Comparison of ENCODE assay signal across 17 cellular contexts in genomic region chr3:185653949-185654757, GRCh38.
DNase-seq lines count a peak whose midpoint lies in the region; ATAC-seq, FAIRE-seq and TF ChIP-seq lines count a peak whose summit lies in the region.
"Had no signal": no experiment of that assay in that cellular context is flagged by ENCODE, and none has a peak within 500 bp of the region (broad histone marks: within the 10 kb centered on the region; RNA-seq: fewer than 3 reads in every experiment).

No MANE protein-coding gene starts in this region.

- no peak overlapping the region for H3K9ac ChIP-seq in K562 (ENCODE audit: insufficient read depth in 1 of 2, low read depth in 2 of 2, low read length in 2 of 2)
- H3K9ac ChIP-seq in trophoblast cell (ENCODE audit: low read length), result no peak overlapping the region
- H3K9ac ChIP-seq: BLaER1, SK-N-SH had no signal

- H3K79me2 ChIP-seq in K562 (ENCODE audit: control insufficient read depth, insufficient read depth, low read length) (no peaks in the 10 kb centered on the region), trophoblast cell (ENCODE audit: control insufficient read depth, insufficient read depth, low read length, poor library complexity) (no peaks in the 10 kb centered on the region)

- no peak overlapping the region for H2BK120ac ChIP-seq in trophoblast cell (ENCODE audit: insufficient read depth, low read length, poor library complexity)

- intact Hi-C loops in K562 (cut with micrococcal nuclease), result no loop called here
- intact Hi-C loops in vagina (cut with DNase I), result no loop called here
- intact Hi-C loops in CD8-positive, alpha-beta T cell (cut with DNase I, micrococcal nuclease), result no loop called here

- H3K9me3 ChIP-seq in RWPE2 (ENCODE audit: severe bottlenecking) (no peaks in the 10 kb centered on the region), K562 (replicated peaks; ENCODE audit: control insufficient read depth, insufficient read depth, low read depth, low read length) (no peaks in the 10 kb centered on the region), trophoblast cell (ENCODE audit: insufficient read depth, low read depth, low read length) (no peaks in the 10 kb centered on the region), vagina (no peaks in the 10 kb centered on the region)
- H3K9me3 ChIP-seq in CD8-positive, alpha-beta T cell (ENCODE audit: low read length), result no peaks in the 10 kb centered on the region
- H3K9me3 ChIP-seq: BLaER1, SK-N-SH had no signal

- in situ Hi-C loops in K562 (cut with MboI), result no loop called here

- no peak overlapping the region for H2AK5ac ChIP-seq in trophoblast cell (ENCODE audit: low read length)

- no peak overlapping the region for H3K27ac Mint-ChIP-seq in CD8-positive, alpha-beta T cell

- H3K18ac ChIP-seq in trophoblast cell (ENCODE audit: low read length), result no peak overlapping the region

- no peak overlapping the region for H3K23ac ChIP-seq in trophoblast cell (ENCODE audit: low read length)

- no peaks in the 10 kb centered on the region for H4K20me1 ChIP-seq in K562 (replicated peaks; ENCODE audit: control insufficient read depth, insufficient read depth, low read length)
- H4K20me1 ChIP-seq: BLaER1 had no signal

- peaks cover 4% of the 10 kb centered on the region for H3K9me1 ChIP-seq in K562 (ENCODE audit: control insufficient read depth, insufficient read depth, low read length)

- no peak overlapping the region for H3K14ac ChIP-seq in trophoblast cell (ENCODE audit: low read length)

- H3K9me3 Mint-ChIP-seq in CD8-positive, alpha-beta T cell, result no peaks in the 10 kb centered on the region

- POLR2A ChIA-PET in K562 (lab: Yijun Ruan, JAX), result interaction anchor here (0.7 kb wide), 1 partner anchor 314 kb away, joined by 3 read pairs; no protein-coding TSS in a partner anchor
- POLR2A ChIA-PET in CD8-positive, alpha-beta T cell (lab: Charles Lee), result no interaction called here

- H3K36me3 ChIP-seq in RWPE2 (ENCODE audit: low read depth), result peaks cover 86% of the 10 kb centered on the region
- H3K36me3 ChIP-seq in K562 (ENCODE audit: control insufficient read depth, insufficient read depth, low read length), result peaks cover 74% of the 10 kb centered on the region
- peaks cover 66 to 72% of the 10 kb centered on the region in 2 experiments for H3K36me3 ChIP-seq in trophoblast cell (ENCODE audit: control insufficient read depth in 1 of 2, insufficient read depth in 2 of 2, low read length in 2 of 2)
- no peaks in the 10 kb centered on the region for H3K36me3 ChIP-seq in vagina
- H3K36me3 ChIP-seq in CD8-positive, alpha-beta T cell (ENCODE audit: insufficient read depth, low read length), result no peaks in the 10 kb centered on the region
- H3K36me3 ChIP-seq: BLaER1 had no signal

- TF ChIP-seq EP300 in K562 (IDR thresholded peaks at IDR 0.05; ENCODE audit: low read length), result no peak

- H2BK5ac ChIP-seq in trophoblast cell (ENCODE audit: low read depth, low read length, poor library complexity), result no peak overlapping the region

- peaks cover 36% of the 10 kb centered on the region for H3K4me1 ChIP-seq in RWPE2 (ENCODE audit: insufficient read depth, poor library complexity, severe bottlenecking)
- H3K4me1 ChIP-seq in K562 (replicated peaks in 1 of 2; ENCODE audit: control insufficient read depth in 2 of 2, insufficient read depth in 2 of 2, low read length in 2 of 2), result peaks cover 4 to 8% of the 10 kb centered on the region in 2 experiments; a peak in 3 of 5 replicates
- peaks cover 12 to 15% of the 10 kb centered on the region in 2 experiments for H3K4me1 ChIP-seq in trophoblast cell (ENCODE audit: control insufficient read depth in 1 of 2, insufficient read depth in 2 of 2, low read length in 2 of 2)
- peaks cover 38% of the 10 kb centered on the region for H3K4me1 ChIP-seq in vagina
- H3K4me1 ChIP-seq in CD8-positive, alpha-beta T cell (ENCODE audit: insufficient read depth, low read length), result no peaks in the 10 kb centered on the region
- H3K4me1 ChIP-seq: BLaER1 had no signal

- no peak for FAIRE-seq in K562 (lab: Jason Lieb, UNC)

- TF ChIP-seq RAD21 in K562 (CRISPR knock-in tag; conservative IDR thresholded peaks at IDR 0.05 in 1 of 2, IDR thresholded peaks at IDR 0.05 in 1 of 2), result no peak

- no peak overlapping the region for H3K4ac ChIP-seq in trophoblast cell (ENCODE audit: low read depth, low read length)

- H3K4me1 Mint-ChIP-seq in CD8-positive, alpha-beta T cell (ENCODE audit: low read depth), result no peaks in the 10 kb centered on the region

- TF ChIP-seq CTCF in RWPE2 (IDR thresholded peaks at IDR 0.05; ENCODE audit: poor library complexity, severe bottlenecking), result no peak
- no peak for TF ChIP-seq CTCF in K562 (IDR thresholded peaks at IDR 0.05 in 2 of 3, conservative IDR thresholded peaks at IDR 0.05 in 1 of 3; ENCODE audit: insufficient read depth in 2 of 3, low read depth in 1 of 3, low read length in 3 of 3)
- TF ChIP-seq CTCF in vagina (IDR thresholded peaks at IDR 0.05), result no peak
- TF ChIP-seq CTCF in CD8-positive, alpha-beta T cell (IDR thresholded peaks at IDR 0.05), result no peak

- DNase-seq in RWPE2 (ENCODE audit: low spot score) (no peak), K562 (ENCODE audit: extremely low read depth in 1 of 4, low spot score in 3 of 4) (no peak), trophoblast cell (peak; percentile 84 to 88), vagina (ENCODE audit: extremely low spot score in 2 of 2) (peak; percentile 77 to 83)
- DNase-seq in CD8-positive, alpha-beta T cell, result no peak
- DNase-seq: HCEC 1CT, MM.1S, NCI-H1105, NCI-H1694 treated with DMSO at 0.1 percent for 48 hours, NCI-H446, NCI-H748 treated with DMSO at 0.1 percent for 48 hours, PC-9, Right ventricle myocardium superior, SK-N-SH had no signal

- H3K4me3 ChIP-seq in RWPE2 (ENCODE audit: severe bottlenecking), result no peak overlapping the region
- no peak overlapping the region for H3K4me3 ChIP-seq in K562
- H3K4me3 ChIP-seq in trophoblast cell (ENCODE audit: low read depth, low read length), result no peak overlapping the region
- no peak overlapping the region for H3K4me3 ChIP-seq in vagina
- H3K4me3 ChIP-seq in CD8-positive, alpha-beta T cell (ENCODE audit: low read depth, low read length), result no peak overlapping the region
- H3K4me3 ChIP-seq: BLaER1, PC-9 had no signal

- H2AFZ ChIP-seq in K562 (ENCODE audit: low read depth, low read length), result no peak overlapping the region
- no peak overlapping the region for H2AFZ ChIP-seq in trophoblast cell (ENCODE audit: insufficient read depth, low read length, poor library complexity)
- H2AFZ ChIP-seq: PC-9 had no signal

- no peak overlapping the region for H4K12ac ChIP-seq in trophoblast cell (ENCODE audit: low read depth, low read length)

- H4K91ac ChIP-seq in trophoblast cell (ENCODE audit: low read depth, low read length), result no peak overlapping the region

- no peaks in the 10 kb centered on the region for H3K27me3 Mint-ChIP-seq in CD8-positive, alpha-beta T cell (ENCODE audit: low read depth)

- H3K4me2 ChIP-seq in K562 (ENCODE audit: insufficient read depth, low read length) (no peak overlapping the region), trophoblast cell (ENCODE audit: low read length) (no peak overlapping the region)
- H3K4me2 ChIP-seq: BLaER1, PC-9, SK-N-SH had no signal

- H4K8ac ChIP-seq in trophoblast cell (ENCODE audit: low read depth, low read length), result no peak overlapping the region

- H3K27me3 ChIP-seq in RWPE2 (ENCODE audit: insufficient read depth, poor library complexity, severe bottlenecking), result no peaks in the 10 kb centered on the region
- H3K27me3 ChIP-seq in K562 (ENCODE audit: control insufficient read depth in 2 of 2, insufficient read depth in 2 of 2, low read length in 2 of 2), result no peaks in the 10 kb centered on the region
- H3K27me3 ChIP-seq in trophoblast cell (ENCODE audit: insufficient read depth, low read length), result no peaks in the 10 kb centered on the region
- H3K27me3 ChIP-seq in vagina, result no peaks in the 10 kb centered on the region
- no peaks in the 10 kb centered on the region for H3K27me3 ChIP-seq in CD8-positive, alpha-beta T cell (ENCODE audit: insufficient read depth, low read length)
- H3K27me3 ChIP-seq: BLaER1 had no signal

- no peak for ATAC-seq in RWPE2 (ENCODE audit: low read depth)
- no peak for ATAC-seq in K562
- no peak for ATAC-seq in HG02642 (IDR thresholded peaks at IDR 0.05; ENCODE audit: poor library complexity, unreplicated experiment)
- no peak for ATAC-seq in GM21717 (IDR thresholded peaks at IDR 0.05; ENCODE audit: unreplicated experiment)
- ATAC-seq in CD8-positive, alpha-beta T cell, result no peak

- CTCF ChIA-PET in K562 (lab: Yijun Ruan, JAX; ENCODE audit: low intra/inter-chr PET ratio), result no interaction called here
- CTCF ChIA-PET in CD8-positive, alpha-beta T cell (lab: Charles Lee), result no interaction called here

- no peak overlapping the region for H2BK12ac ChIP-seq in trophoblast cell (ENCODE audit: low read length)

- no peaks in the 10 kb centered on the region for H3K79me1 ChIP-seq in trophoblast cell (ENCODE audit: low read length)

- no TSS peak for BruUV-seq in K562 (replicated peaks; lab: Mats Ljungman, UMichigan)

- 93% methylated on average over 12 of the region's 12 CpGs for WGBS in K562 (ENCODE audit: insufficient coverage, low coverage, missing lambda C conversion rate)
- no CpG with 5 or more reads among the region's 12 CpGs for WGBS in trophoblast cell (ENCODE audit: extremely low coverage, insufficient coverage, insufficient read length)

- TF ChIP-seq POLR2A in K562 (conservative IDR thresholded peaks at IDR 0.05), result no peak
- no peak for TF ChIP-seq POLR2A in vagina (IDR thresholded peaks at IDR 0.05)

- no peak overlapping the region for H3K4me3 Mint-ChIP-seq in CD8-positive, alpha-beta T cell

- no peaks in the 10 kb centered on the region for H3K36me3 Mint-ChIP-seq in CD8-positive, alpha-beta T cell

- H3K27ac ChIP-seq in RWPE2 (ENCODE audit: poor library complexity, severe bottlenecking) (peak overlapping the region; percentile 96), K562 (ENCODE audit: extremely low read depth, low read depth, low read length) (no peak overlapping the region), trophoblast cell (ENCODE audit: low read depth, low read length) (no peak overlapping the region), vagina (peak overlapping the region; percentile 94)
- H3K27ac ChIP-seq in CD8-positive, alpha-beta T cell (ENCODE audit: low read depth, low read length), result no peak overlapping the region
- H3K27ac ChIP-seq: BLaER1, PC-9 had no signal

TF ChIP-seq in K562, 482 proteins besides CTCF, POLR2A, EP300 and RAD21:
- TF ChIP-seq ZSCAN32 (CRISPR knock-in tag; IDR thresholded peaks at IDR 0.05) (no peak), POLR2AphosphoS5 (IDR thresholded peaks at IDR 0.05; ENCODE audit: control insufficient read depth, insufficient read depth, low read depth, low read length) (0 out of 2 replicates have a peak, but pooled peaks have one; percentile 5)

Comparison
In these comparisons a context has a peak if more than half of its experiments do, and no peak if none do; other contexts are left out.
1. DNase-seq: peak in trophoblast cell (2 of 2) and vagina (2 of 2); none in RWPE2 (single experiment), K562 (0 of 4) and CD8-positive, alpha-beta T cell (0 of 7).
2. H3K27ac ChIP-seq: peak in RWPE2 (single experiment) and vagina (single experiment); none in K562 (single experiment), trophoblast cell (single experiment) and CD8-positive, alpha-beta T cell (single experiment).